10 cellular contexts compared by ENCODE assay signal in the genomic region with DNA sequence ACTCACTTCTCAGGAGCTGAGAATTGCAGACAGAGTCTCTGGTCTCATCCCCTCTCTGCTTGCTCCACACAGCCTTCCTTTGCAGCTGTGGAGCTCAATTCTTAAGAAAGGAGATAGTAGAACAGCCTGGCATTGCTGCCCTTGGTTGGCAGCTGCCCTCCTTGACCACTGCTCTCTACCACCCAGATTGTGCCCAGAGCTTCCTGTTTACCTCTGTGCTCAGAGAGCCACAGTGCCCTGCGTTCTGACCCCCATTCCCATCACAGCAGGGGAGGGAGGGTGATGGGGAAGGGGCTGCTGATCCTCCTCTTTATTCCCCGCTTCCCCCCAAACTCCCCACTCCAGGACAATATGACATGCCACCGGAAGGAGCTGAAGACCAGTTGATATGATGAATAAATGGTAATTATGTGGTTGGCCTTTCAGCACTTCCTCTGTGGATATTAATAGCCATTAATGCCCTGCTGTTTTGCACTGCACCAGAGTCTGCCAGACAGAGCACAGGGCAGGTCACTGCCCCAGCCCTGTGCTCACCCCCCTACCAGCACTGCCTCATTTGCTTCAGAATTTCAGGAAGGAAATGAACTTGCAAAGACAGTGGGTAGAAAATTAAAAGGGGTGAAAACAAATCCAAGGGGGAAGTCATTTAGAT.
DNase-seq lines count a peak whose midpoint lies in the region; ATAC-seq and TF ChIP-seq lines count a peak whose summit lies in the region.
"Had no signal": no experiment of that assay in that cellular context is flagged by ENCODE, and none has a peak within 500 bp of the region (broad histone marks: within the 10 kb centered on the region; RNA-seq: fewer than 3 reads in every experiment).

No MANE protein-coding gene starts in this region.

- H3K27me3 ChIP-seq in uterus: no peaks in the 10 kb centered on the region
- H3K27me3 ChIP-seq: brain microvascular endothelial cell had no signal

- no peak overlapping the region for H3K4me3 ChIP-seq in uterus

- peaks cover 29% of the 10 kb centered on the region for H3K4me1 Mint-ChIP-seq in memory B cell
- no peaks in the 10 kb centered on the region for H3K4me1 Mint-ChIP-seq in stimulated activated effector memory CD8-positive, alpha-beta T cell treated with anti-CD3 and anti-CD28 coated beads, Interleukin-12 subunit alpha, Interleukin-12 subunit beta, amount 100 ng/mL, for 72 hours

- H3K9me3 ChIP-seq in uterus: no peaks in the 10 kb centered on the region

- ATAC-seq in GM18520 (IDR thresholded peaks at IDR 0.05; ENCODE audit: unreplicated experiment) (peak; percentile 26), HG02588 (IDR thresholded peaks at IDR 0.05; ENCODE audit: unreplicated experiment) (peak; percentile 45), memory B cell (ENCODE audit: low read depth) (peak; percentile 75)
- ATAC-seq in stimulated activated effector memory CD8-positive, alpha-beta T cell treated with anti-CD3 and anti-CD28 coated beads, Interleukin-12 subunit alpha, Interleukin-12 subunit beta, amount 100 ng/mL, for 72 hours: no peak

- H3K27me3 Mint-ChIP-seq in memory B cell: peaks cover 3% of the 10 kb centered on the region

- no peak for TF ChIP-seq POLR2A in uterus (IDR thresholded peaks at IDR 0.05)

- intact Hi-C loops in uterus (cut with DNase I; ENCODE audit: low total_unique reads): no loop called here

- no peaks in the 10 kb centered on the region for H3K36me3 ChIP-seq in uterus
- H3K36me3 ChIP-seq: brain microvascular endothelial cell had no signal

- no peak overlapping the region for H3K27ac ChIP-seq in uterus
- H3K27ac ChIP-seq: brain microvascular endothelial cell had no signal

- no peak for TF ChIP-seq CTCF in uterus (IDR thresholded peaks at IDR 0.05)

- no peaks in the 10 kb centered on the region for H3K36me3 Mint-ChIP-seq in memory B cell
- no peaks in the 10 kb centered on the region for H3K36me3 Mint-ChIP-seq in stimulated activated effector memory CD8-positive, alpha-beta T cell treated with anti-CD3 and anti-CD28 coated beads, Interleukin-12 subunit alpha, Interleukin-12 subunit beta, amount 100 ng/mL, for 72 hours

- H3K9me3 Mint-ChIP-seq in memory B cell: peaks cover 1% of the 10 kb centered on the region
- peaks cover 11% of the 10 kb centered on the region for H3K9me3 Mint-ChIP-seq in stimulated activated effector memory CD8-positive, alpha-beta T cell treated with anti-CD3 and anti-CD28 coated beads, Interleukin-12 subunit alpha, Interleukin-12 subunit beta, amount 100 ng/mL, for 72 hours

- H3K4me3 Mint-ChIP-seq in memory B cell: peak overlapping the region; percentile 64
- no peak overlapping the region for H3K4me3 Mint-ChIP-seq in stimulated activated effector memory CD8-positive, alpha-beta T cell treated with anti-CD3 and anti-CD28 coated beads, Interleukin-12 subunit alpha, Interleukin-12 subunit beta, amount 100 ng/mL, for 72 hours

- H3K27ac Mint-ChIP-seq in memory B cell: no peak overlapping the region
- no peak overlapping the region for H3K27ac Mint-ChIP-seq in stimulated activated effector memory CD8-positive, alpha-beta T cell treated with anti-CD3 and anti-CD28 coated beads, Interleukin-12 subunit alpha, Interleukin-12 subunit beta, amount 100 ng/mL, for 72 hours

- DNase-seq in NCI-H69 (lab: John Stamatoyannopoulos, UW) (peak; percentile 63), memory B cell (ENCODE audit: low spot score in 2 of 2) (no peak), GM19238 (ENCODE audit: insufficient read length, low spot score) (no peak), uterus (no peak)
- DNase-seq in activated naive CD4-positive, alpha-beta T cell treated with Interleukin-2 at 50 U/mL for 16 hours: no peak
- DNase-seq in stimulated activated effector memory CD8-positive, alpha-beta T cell treated with anti-CD3 and anti-CD28 coated beads, Interleukin-12 subunit alpha, Interleukin-12 subunit beta, amount 100 ng/mL, for 72 hours (ENCODE audit: low spot score in 2 of 2): no peak
- DNase-seq: brain microvascular endothelial cell; stimulated activated CD4-positive, alpha-beta T cell treated with anti-CD3 and anti-CD28 coated beads, Interleukin-4, amount 100 ng/mL, for 1 hour had no signal

- H3K4me1 ChIP-seq in uterus: no peaks in the 10 kb centered on the region
